7 cellular contexts compared by ENCODE assay signal in the genomic region with DNA sequence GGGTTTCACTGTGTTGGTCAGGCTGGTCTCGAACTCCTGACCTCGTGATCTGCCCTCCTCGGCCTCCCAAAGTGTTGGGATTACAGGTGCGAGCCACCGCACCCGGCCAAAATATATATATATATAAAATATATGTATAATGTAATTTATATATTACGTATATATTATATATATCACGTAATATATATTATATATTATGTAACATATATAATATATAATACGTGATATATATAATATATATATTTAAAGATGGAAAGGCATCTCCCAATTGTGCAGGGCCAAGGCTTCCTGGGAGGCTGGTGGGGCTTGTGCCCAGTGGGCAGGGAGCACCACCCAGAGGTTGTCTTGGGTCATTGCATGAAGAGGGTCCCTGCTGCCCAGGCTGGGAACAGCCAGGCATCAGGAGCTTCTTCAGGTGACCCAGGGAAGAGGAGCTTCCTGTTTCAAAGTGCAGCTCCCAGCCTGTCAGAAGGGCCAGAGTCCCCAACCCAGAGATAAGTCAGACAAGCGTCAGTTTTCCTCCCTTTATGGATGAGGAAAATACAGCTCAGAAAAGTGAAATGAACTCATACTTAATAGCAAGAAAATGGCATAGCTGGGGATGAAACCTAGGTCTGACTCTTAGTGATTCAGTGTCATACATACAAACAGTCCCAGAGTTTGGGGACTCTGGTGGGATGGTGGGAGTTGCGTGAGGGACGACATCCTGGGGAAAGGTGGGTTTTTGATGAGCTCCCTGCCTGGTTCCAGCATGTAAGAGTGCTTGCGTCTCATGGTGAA. TPM values are rescaled to one million over a fixed set of nuclear protein-coding genes. Genes with fewer than 3 reads are reported as not detected.
A peak's percentile ranks its signal among the peaks of the same experiment; 100 is the strongest.
DNase-seq lines count a peak whose midpoint lies in the region; ATAC-seq, FAIRE-seq and TF ChIP-seq lines count a peak whose summit lies in the region.

No MANE protein-coding gene starts in this region.

- no peak overlapping the region for H3K27ac Mint-ChIP-seq in astrocyte (ENCODE audit: unreplicated experiment)

- peak; percentile 88 for DNase-seq in NCI-H1694 treated with DMSO at 0.1 percent for 48 hours (lab: John Stamatoyannopoulos, UW)
- DNase-seq in T-helper 1 cell = peak in 4 of 5 donors; percentile 28 to 56 (median 38)
- DNase-seq in astrocyte (ENCODE audit: low read depth) = no peak
- DNase-seq in iPS DF 4.7 (ENCODE audit: extremely low read depth, low spot score) = peak; percentile 62
- peak; percentile 40 to 62 (median 49) for DNase-seq in stimulated activated CD4-positive, alpha-beta T cell treated with anti-CD3 and anti-CD28 coated beads, Interleukin-12 subunit alpha, Interleukin-12 subunit beta, amount 100 ng/mL, for 48 hours (ENCODE audit: low read depth in 2 of 3, low spot score in 1 of 3)

- peak; percentile 83 for TF ChIP-seq CTCF in GM12875 (IDR thresholded peaks at IDR 0.05; ENCODE audit: borderline replicate concordance, insufficient read depth, low read depth, low read length)
- TF ChIP-seq CTCF in astrocyte (IDR thresholded peaks at IDR 0.05; ENCODE audit: insufficient read depth, low read depth, low read length) = peak; percentile 52

- no peak for ATAC-seq in GM18505 (IDR thresholded peaks at IDR 0.05; ENCODE audit: unreplicated experiment)

- peaks cover 4% of the 10 kb centered on the region for H3K4me1 ChIP-seq in astrocyte (ENCODE audit: insufficient read depth, low read length)

- H3K4me3 Mint-ChIP-seq in astrocyte (ENCODE audit: unreplicated experiment) = no peak overlapping the region

- peaks cover 15% of the 10 kb centered on the region for H3K36me3 Mint-ChIP-seq in astrocyte (ENCODE audit: low read depth, unreplicated experiment)

- H3K4me3 ChIP-seq in GM12875 (ENCODE audit: low read depth, low read length) (no peak overlapping the region), astrocyte (ENCODE audit: insufficient read depth, low read depth, low read length) (no peak overlapping the region)

- peaks cover 1% of the 10 kb centered on the region for H3K9me3 Mint-ChIP-seq in astrocyte (ENCODE audit: unreplicated experiment)

- peaks cover 44% of the 10 kb centered on the region for H4K20me1 ChIP-seq in astrocyte (ENCODE audit: insufficient read depth, low read length)

- H3K36me3 ChIP-seq in astrocyte (ENCODE audit: insufficient read depth, low read length) = peaks cover 22% of the 10 kb centered on the region

- H3K27ac ChIP-seq in astrocyte (ENCODE audit: low read depth, low read length) = no peak overlapping the region

- H3K9ac ChIP-seq in astrocyte (ENCODE audit: low read length) = no peak overlapping the region

- H3K27me3 ChIP-seq in astrocyte (ENCODE audit: insufficient read depth, low read length) = peaks cover 24% of the 10 kb centered on the region

- H3K79me2 ChIP-seq in astrocyte (ENCODE audit: insufficient read depth, low read length) = no peaks in the 10 kb centered on the region

- peaks cover 29% of the 10 kb centered on the region for H3K27me3 Mint-ChIP-seq in astrocyte (ENCODE audit: low read depth, unreplicated experiment)

- no peaks in the 10 kb centered on the region for H3K9me3 ChIP-seq in astrocyte (ENCODE audit: insufficient read depth, low read depth, low read length)

- H3K4me2 ChIP-seq in astrocyte (ENCODE audit: low read length) = no peak overlapping the region

- no peak overlapping the region for H2AFZ ChIP-seq in astrocyte (ENCODE audit: low read depth, low read length)

- peaks cover 6% of the 10 kb centered on the region for H3K4me1 Mint-ChIP-seq in astrocyte (ENCODE audit: low read depth, unreplicated experiment)

- TF ChIP-seq POLR2A in GM18505 (IDR thresholded peaks at IDR 0.05; ENCODE audit: borderline replicate concordance, extremely low read depth, insufficient read depth, insufficient read length) = no peak

- no peak for FAIRE-seq in astrocyte (lab: Jason Lieb, UNC)

RNA-seq across cellular contexts. Expression of a gene that starts 12.0 kb away (rescaled TPM):
- total RNA-seq in astrocyte = 85.3 and 85.4 TPM in 2 replicates

RNA-seq across cellular contexts. Expression of a gene that starts 21.1 kb away (rescaled TPM):
- 0.20 and 0.24 TPM in 2 replicates for total RNA-seq in astrocyte

RNA-seq across cellular contexts. Expression of a gene that starts 44.2 kb away (rescaled TPM):
- total RNA-seq in astrocyte = not detected in 2 replicates

RNA-seq across cellular contexts. Expression of a gene that starts 44.4 kb away (rescaled TPM):
- total RNA-seq in astrocyte = not detected in 2 replicates
